In genomic region chr16:11688520-11688886, GRCh38 we compare ENCODE assay signal across 19 cellular contexts. TPM values are rescaled to one million over a fixed set of nuclear protein-coding genes. Genes with fewer than 3 reads are reported as not detected.
A peak's percentile ranks its signal among the peaks of the same experiment; 100 is the strongest.
DNase-seq lines count a peak whose midpoint lies in the region; ATAC-seq, FAIRE-seq and TF ChIP-seq lines count a peak whose summit lies in the region.
"Had no signal": no experiment of that assay in that cellular context is flagged by ENCODE, and none has a peak within 500 bp of the region (broad histone marks: within the 10 kb centered on the region; RNA-seq: fewer than 3 reads in every experiment).

No MANE protein-coding gene starts in this region.

- peaks cover 44% of the 10 kb centered on the region for H3K4me1 Mint-ChIP-seq in CD4-positive, alpha-beta T cell (ENCODE audit: low read depth)
- H3K4me1 Mint-ChIP-seq in activated B cell treated with CpG ODN at 0.5 μM for 24 hours: peaks cover 84% of the 10 kb centered on the region

- intact Hi-C loops in CD4-positive, alpha-beta T cell (cut with DNase I, micrococcal nuclease): no loop called here
- intact Hi-C loops in activated B cell treated with CpG ODN at 0.5 μM for 24 hours (cut with micrococcal nuclease) (loop anchor here (2.0 to 10.0 kb wide), 5 partner anchors 54 to 584 kb away; partner anchors contain the start of genes GSPT1, LITAF, SOCS1 and TXNDC11), psoas muscle (cut with DNase I) (no loop called here)

- 29 to 63% (median 37%) methylated on average over 1 of the region's 1 CpG for WGBS in psoas muscle, 3 donors

- CTCF ChIA-PET in CD4-positive, alpha-beta T cell (lab: Charles Lee): interaction anchor here (1.8 to 4.7 kb wide), 2 partner anchors 26 to 157 kb away, joined by 7 to 14 read pairs; no protein-coding TSS in a partner anchor
- CTCF ChIA-PET in activated B cell treated with CpG ODN at 0.5 μM for 24 hours (lab: Charles Lee): interaction anchor here (0.6 to 3.5 kb wide), 6 partner anchors 19 to 280 kb away, joined by 3 to 20 read pairs (median 5); partner anchors contain the start of gene LITAF

- H3K27me3 ChIP-seq in CD4-positive, alpha-beta T cell (ENCODE audit: control insufficient read depth, insufficient read depth, low read length): no peaks in the 10 kb centered on the region
- no peaks in the 10 kb centered on the region for H3K27me3 ChIP-seq in psoas muscle (ENCODE audit: insufficient read depth in 3 of 3, low read length in 2 of 3)
- H3K27me3 ChIP-seq: Peyer's patch had no signal

- H3K4me3 ChIP-seq in psoas muscle: no peak overlapping the region
- H3K4me3 ChIP-seq: Peyer's patch, prostate gland had no signal

- H3K4me3 Mint-ChIP-seq in CD4-positive, alpha-beta T cell: peak overlapping the region; percentile 7
- H3K4me3 Mint-ChIP-seq in activated B cell treated with CpG ODN at 0.5 μM for 24 hours: no peak overlapping the region
- H3K4me3 Mint-ChIP-seq: endodermal cell, type B pancreatic cell had no signal

- FAIRE-seq in GM19239 (lab: Jason Lieb, UNC): peak; percentile 37

- H3K36me3 ChIP-seq in psoas muscle (ENCODE audit: insufficient read depth in 1 of 2, low read depth in 1 of 2): peaks cover 14 to 67% of the 10 kb centered on the region in 2 donors

- no peak for TF ChIP-seq CTCF in CD4-positive, alpha-beta T cell (IDR thresholded peaks at IDR 0.05)
- TF ChIP-seq CTCF in activated B cell treated with CpG ODN at 0.5 μM for 24 hours (IDR thresholded peaks at IDR 0.05) (no peak), psoas muscle (IDR thresholded peaks at IDR 0.05) (no peak)

- H3K27ac ChIP-seq in CD4-positive, alpha-beta T cell (ENCODE audit: low read depth, low read length): no peak overlapping the region
- H3K27ac ChIP-seq in psoas muscle: peak overlapping the region; percentile 44
- H3K27ac ChIP-seq: prostate gland had no signal

- no peaks in the 10 kb centered on the region for H3K9me3 Mint-ChIP-seq in CD4-positive, alpha-beta T cell
- H3K9me3 Mint-ChIP-seq in activated B cell treated with CpG ODN at 0.5 μM for 24 hours: no peaks in the 10 kb centered on the region
- H3K9me3 Mint-ChIP-seq: activated naive CD4-positive, alpha-beta T cell treated with anti-CD3 and anti-CD28 coated beads, Interleukin-2, amount 50 U/mL, for 72 hours; endodermal cell; type B pancreatic cell had no signal

- H3K27ac Mint-ChIP-seq in CD4-positive, alpha-beta T cell: peak overlapping the region; percentile 67
- peak overlapping the region; percentile 84 for H3K27ac Mint-ChIP-seq in activated B cell treated with CpG ODN at 0.5 μM for 24 hours
- H3K27ac Mint-ChIP-seq: endodermal cell, type B pancreatic cell had no signal

- no peak for ATAC-seq in CD4-positive, alpha-beta T cell (ENCODE audit: poor library complexity)
- no peak for ATAC-seq in activated B cell treated with CpG ODN at 0.5 μM for 24 hours (ENCODE audit: low read depth)
- peak; percentile 69 to 75 (median 72) for ATAC-seq in psoas muscle

- H3K4me1 ChIP-seq in psoas muscle: peaks cover 52% of the 10 kb centered on the region

- no peaks in the 10 kb centered on the region for H3K9me3 ChIP-seq in CD4-positive, alpha-beta T cell (ENCODE audit: control insufficient read depth, low read length)
- H3K9me3 ChIP-seq in psoas muscle: no peaks in the 10 kb centered on the region
- H3K9me3 ChIP-seq: Peyer's patch, prostate gland had no signal

- POLR2A ChIA-PET in CD4-positive, alpha-beta T cell (lab: Charles Lee): interaction anchor here (0.6 to 1.5 kb wide), 7 partner anchors 9 to 46 kb away, joined by 3 to 9 read pairs (median 4); no protein-coding TSS in a partner anchor
- POLR2A ChIA-PET in activated B cell treated with CpG ODN at 0.5 μM for 24 hours (lab: Charles Lee): interaction anchor here (0.6 to 2.8 kb wide), 21 partner anchors 8 to 433 kb away, joined by 3 to 22 read pairs (median 5); partner anchors contain the start of genes SOCS1, TXNDC11 and ZC3H7A

- no peaks in the 10 kb centered on the region for H3K27me3 Mint-ChIP-seq in CD4-positive, alpha-beta T cell
- no peaks in the 10 kb centered on the region for H3K27me3 Mint-ChIP-seq in activated B cell treated with CpG ODN at 0.5 μM for 24 hours
- H3K27me3 Mint-ChIP-seq: type B pancreatic cell had no signal

- H3K36me3 Mint-ChIP-seq in CD4-positive, alpha-beta T cell (ENCODE audit: low read depth): peaks cover 98% of the 10 kb centered on the region
- H3K36me3 Mint-ChIP-seq in activated B cell treated with CpG ODN at 0.5 μM for 24 hours (ENCODE audit: low read depth): peaks cover 84% of the 10 kb centered on the region

- no peak for DNase-seq in CD4-positive, alpha-beta T cell
- DNase-seq in GM19239 (ENCODE audit: insufficient read length, low spot score): no peak
- no peak for DNase-seq in activated B cell treated with CpG ODN at 0.5 μM for 24 hours
- DNase-seq in psoas muscle: no peak
- no peak for DNase-seq in NCI-H2081 (lab: John Stamatoyannopoulos, UW)
- no peak for DNase-seq in NCI-H69 (lab: John Stamatoyannopoulos, UW)
- DNase-seq in epidermal melanocyte (ENCODE audit: insufficient read length, low spot score): no peak
- DNase-seq in cerebellar nuclear complex (lab: John Stamatoyannopoulos, UW): no peak
- DNase-seq: endodermal cell; KBM-7; midbrain; NCI-H1930; NCI-H345; stimulated activated CD4-positive, alpha-beta T cell treated with anti-CD3 and anti-CD28 coated beads, Interleukin-4, amount 100 ng/mL, for 24 hours; T-helper 2 cell had no signal

RNA-seq across cellular contexts. Expression of gene SNN, which starts 20.2 kb away (rescaled TPM):
- 10 to 100 TPM; 76.3 to 79.7 TPM for total RNA-seq in CD4-positive, alpha-beta T cell
- total RNA-seq in activated B cell treated with CpG ODN at 0.5 μM for 24 hours: 31.9 and 32.1 TPM in 2 replicates
- total RNA-seq in psoas muscle: 100 to 1,000 TPM in 2 of 4 donors, 10 to 100 TPM in 2; 30.3 to 113 (median 83.8) TPM
- polyA plus RNA-seq in psoas muscle: 100 to 1,000 TPM in 2 of 3 donors, 10 to 100 TPM in 1; 56.9 to 152 (median 107) TPM

RNA-seq across cellular contexts. Expression of gene TXNDC11, which starts 54.2 kb away (rescaled TPM):
- 100 to 1,000 TPM; 111 to 112 TPM for total RNA-seq in CD4-positive, alpha-beta T cell
- total RNA-seq in activated B cell treated with CpG ODN at 0.5 μM for 24 hours (54.3 and 63.2 TPM in 2 replicates), psoas muscle (10 to 100 TPM; 21.3 to 37.2 (median 33.5) TPM)
- 10 to 100 TPM; 38.8 to 49.1 (median 40.5) TPM for polyA plus RNA-seq in psoas muscle

Comparison
In these comparisons a context has a peak if more than half of its experiments do, and no peak if none do; other contexts are left out.
1. ATAC-seq: peak in psoas muscle (4 of 4); none in CD4-positive, alpha-beta T cell (single experiment) and activated B cell treated with CpG ODN at 0.5 μM for 24 hours (single experiment).